In genomic region chr11:45348729-45349128, GRCh38 we compare ENCODE assay signal across 18 cellular contexts.
A peak's percentile ranks its signal among the peaks of the same experiment; 100 is the strongest.
DNase-seq lines count a peak whose midpoint lies in the region; ATAC-seq, FAIRE-seq and TF ChIP-seq lines count a peak whose summit lies in the region.
"Had no signal": no experiment of that assay in that cellular context is flagged by ENCODE, and none has a peak within 500 bp of the region (broad histone marks: within the 10 kb centered on the region; RNA-seq: fewer than 3 reads in every experiment).

No MANE protein-coding gene starts in this region.

- H3K36me3 ChIP-seq in cardiac muscle cell (no peaks in the 10 kb centered on the region), SK-N-MC (ENCODE audit: insufficient read depth, low read length) (no peaks in the 10 kb centered on the region), H1 (ENCODE audit: control insufficient read depth in 2 of 4, insufficient read depth in 4 of 4, low read length in 3 of 4) (no peaks in the 10 kb centered on the region), GM23338 (ENCODE audit: insufficient read depth) (no peaks in the 10 kb centered on the region)
- H3K36me3 ChIP-seq: BLaER1, HAP-1 had no signal

- intact Hi-C loops in cardiac septum (cut with DNase I), result no loop called here

- no peaks in the 10 kb centered on the region for H3K9me2 ChIP-seq in GM23338 (ENCODE audit: insufficient read depth)

- TF ChIP-seq CTCF in cardiac muscle cell (IDR thresholded peaks at IDR 0.05; ENCODE audit: low read depth, low read length), result no peak
- no peak for TF ChIP-seq CTCF in H1 (IDR thresholded peaks at IDR 0.05; ENCODE audit: control extremely low read depth in 1 of 3, insufficient read depth in 1 of 3, low read depth in 1 of 3, low read length in 3 of 3)
- no peak for TF ChIP-seq CTCF in GM23338 (conservative IDR thresholded peaks at IDR 0.05; ENCODE audit: low read depth in 2 of 2)

- H3K79me2 ChIP-seq in H1 (ENCODE audit: control insufficient read depth in 1 of 2, insufficient read depth in 2 of 2, low read length in 2 of 2), result no peaks in the 10 kb centered on the region
- H3K79me2 ChIP-seq in GM23338 (replicated peaks; ENCODE audit: insufficient read depth), result no peaks in the 10 kb centered on the region

- H3F3A ChIP-seq in GM23338 (replicated peaks; ENCODE audit: low read depth), result no peaks in the 10 kb centered on the region

- H3K23ac ChIP-seq in H1 (ENCODE audit: insufficient read length), result no peak overlapping the region

- no peak for TF ChIP-seq RAD21 in H1 (IDR thresholded peaks at IDR 0.05 in 1 of 2, conservative IDR thresholded peaks at IDR 0.05 in 1 of 2; ENCODE audit: low read depth in 2 of 2, low read length in 2 of 2)

- H3K27me3 ChIP-seq in cardiac muscle cell (no peaks in the 10 kb centered on the region), H1 (replicated peaks in 1 of 4; ENCODE audit: control insufficient read depth in 3 of 4, extremely low read depth in 1 of 4, insufficient read depth in 3 of 4, low read length in 3 of 4) (no peaks in the 10 kb centered on the region; a peak in 2 of 7 replicates), GM23338 (ENCODE audit: insufficient read depth) (no peaks in the 10 kb centered on the region)
- H3K27me3 ChIP-seq: BLaER1 had no signal

- H3K9me3 Mint-ChIP-seq in GM23338, result no peaks in the 10 kb centered on the region; the same call in 2 of the 3 replicates
- H3K9me3 Mint-ChIP-seq: CD8-positive, alpha-beta T cell; HFFc6 had no signal

- no peak for DNase-seq in cardiac muscle cell (ENCODE audit: low read depth in 1 of 2, low spot score in 1 of 2)
- DNase-seq in cardiac septum (ENCODE audit: low spot score), result no peak
- DNase-seq in SK-N-MC (ENCODE audit: low read depth, low spot score), result no peak
- DNase-seq in H1 (ENCODE audit: low read depth in 1 of 2, low spot score in 2 of 2), result peak in 1 of 2 experiments; percentile 20
- no peak for DNase-seq in GM23338 (ENCODE audit: low spot score)
- DNase-seq in AG08395 (ENCODE audit: low spot score), result no peak
- DNase-seq: Caco-2; CD4-positive, CD25-positive, alpha-beta regulatory T cell; CD8-positive, alpha-beta T cell; DMS153; DND-41; HFFc6 had no signal

- peaks cover 63% of the 10 kb centered on the region for H3K4me1 Mint-ChIP-seq in GM23338
- H3K4me1 Mint-ChIP-seq: B cell; CD4-positive, CD25-positive, alpha-beta regulatory T cell had no signal

- H2AK5ac ChIP-seq in H1 (ENCODE audit: low read depth, low read length), result no peak overlapping the region

- H3K9ac ChIP-seq in SK-N-MC (ENCODE audit: insufficient read length) (no peak overlapping the region), H1 (replicated peaks in 1 of 4; ENCODE audit: extremely low read depth in 1 of 4, low read depth in 3 of 4, low read length in 3 of 4) (no peak overlapping the region)
- H3K9ac ChIP-seq: BLaER1 had no signal

- POLR2A ChIA-PET in H1 (lab: Charles Lee; ENCODE audit: partially characterized antibody), result interaction anchor here (0.6 kb wide), 1 partner anchor 16 kb away, joined by 3 read pairs; no protein-coding TSS in a partner anchor

- no peak overlapping the region for H2BK12ac ChIP-seq in H1 (ENCODE audit: low read depth, low read length)

- H3K4me3 ChIP-seq in cardiac muscle cell (no peak overlapping the region), SK-N-MC (no peak overlapping the region), H1 (ENCODE audit: extremely low read depth in 1 of 4, insufficient read depth in 2 of 4, low read depth in 3 of 4, low read length in 4 of 4) (no peak overlapping the region), GM23338 (no peak overlapping the region)
- H3K4me3 ChIP-seq: BLaER1, HAP-1 had no signal

- 90% methylated on average over 1 of the region's 1 CpG; no CpG with 5 or more reads in 1 of the 2 experiments for WGBS in H1 (ENCODE audit: extremely low coverage in 1 of 2, insufficient coverage in 1 of 2, insufficient read length in 1 of 2, insufficient replicate concordance in 2 of 2, low coverage in 1 of 2, low lambda C conversion rate in 2 of 2, missing lambda C conversion rate in 1 of 2), 2 experiments

- H2BK5ac ChIP-seq in H1 (ENCODE audit: low read depth, low read length), result no peak overlapping the region; the same call in 1 of the 2 replicates

- no peaks in the 10 kb centered on the region for H3K36me3 Mint-ChIP-seq in GM23338 (ENCODE audit: low read depth)
- H3K36me3 Mint-ChIP-seq: CD8-positive, alpha-beta T cell had no signal

- no peak overlapping the region for H3K14ac ChIP-seq in H1 (ENCODE audit: insufficient read length)

- H3K27ac Mint-ChIP-seq in GM23338, result no peak overlapping the region
- H3K27ac Mint-ChIP-seq: B cell; CD4-positive, CD25-positive, alpha-beta regulatory T cell; CD8-positive, alpha-beta T cell; HFFc6 had no signal

- H3K79me1 ChIP-seq in H1 (ENCODE audit: low read depth, low read length), result no peaks in the 10 kb centered on the region

- H3K4me3 Mint-ChIP-seq in GM23338, result no peak overlapping the region
- H3K4me3 Mint-ChIP-seq: B cell; CD4-positive, CD25-positive, alpha-beta regulatory T cell; CD8-positive, alpha-beta T cell; HFFc6 had no signal

- no peak for FAIRE-seq in H1 (lab: Jason Lieb, UNC)
- FAIRE-seq: G401.6, GM12892 had no signal

- peak overlapping the region; percentile 83 for H2BK20ac ChIP-seq in H1 (ENCODE audit: low read length)

- H4K5ac ChIP-seq in H1 (ENCODE audit: insufficient read length, low read depth, low read length), result no peak overlapping the region

- no peak for TF ChIP-seq POLR2A in H1 (IDR thresholded peaks at IDR 0.05; ENCODE audit: control extremely low read depth in 1 of 2, low read depth in 2 of 2, low read length in 2 of 2)

- H4K91ac ChIP-seq in H1 (replicated peaks; ENCODE audit: insufficient read length, low read length), result no peak overlapping the region

- no peak overlapping the region for H3K56ac ChIP-seq in H1 (replicated peaks; ENCODE audit: insufficient read length, low read depth, low read length)

- no peak overlapping the region for H2BK120ac ChIP-seq in H1 (replicated peaks; ENCODE audit: low read depth, low read length)

- H3K27ac ChIP-seq in cardiac muscle cell (peak overlapping the region; percentile 95), SK-N-MC (peak overlapping the region; percentile 99), H1 (ENCODE audit: low read depth, low read length) (no peak overlapping the region), GM23338 (ENCODE audit: low read depth) (no peak overlapping the region)
- H3K27ac ChIP-seq: BLaER1, C4-2B had no signal

- H3K4ac ChIP-seq in H1 (replicated peaks; ENCODE audit: insufficient read length, low read depth, low read length), result no peak overlapping the region

- H4K20me1 ChIP-seq in H1 (replicated peaks in 1 of 2; ENCODE audit: control insufficient read depth in 1 of 2, insufficient read depth in 2 of 2, low read length in 2 of 2), result no peaks in the 10 kb centered on the region
- H4K20me1 ChIP-seq in GM23338 (replicated peaks; ENCODE audit: insufficient read depth), result no peaks in the 10 kb centered on the region
- H4K20me1 ChIP-seq: BLaER1 had no signal

- ATAC-seq in GM23338, result no peak
- ATAC-seq: CD8-positive, alpha-beta T cell had no signal

- H3K9me3 ChIP-seq in cardiac muscle cell (ENCODE audit: low read depth), result no peaks in the 10 kb centered on the region
- H3K9me3 ChIP-seq in SK-N-MC (ENCODE audit: low read depth, low read length), result no peaks in the 10 kb centered on the region
- no peaks in the 10 kb centered on the region for H3K9me3 ChIP-seq in H1 (ENCODE audit: insufficient read depth in 2 of 2, low read depth in 1 of 2, low read length in 1 of 2)
- H3K9me3 ChIP-seq: BLaER1, Caco-2, HAP-1 had no signal

- H2BK15ac ChIP-seq in H1 (ENCODE audit: low read length), result no peak overlapping the region

- no peaks in the 10 kb centered on the region; the same call in 1 of the 2 replicates for H3K23me2 ChIP-seq in H1 (ENCODE audit: low read depth, low read length)

- H3K18ac ChIP-seq in H1 (ENCODE audit: extremely low read depth, low read length), result no peak overlapping the region

- H3K27me3 Mint-ChIP-seq in GM23338 (ENCODE audit: insufficient read depth, low read depth, poor library complexity), result no peaks in the 10 kb centered on the region

- CTCF ChIA-PET in H1 (lab: Charles Lee; ENCODE audit: partially characterized antibody), result interaction anchor here (0.8 to 1.5 kb wide), 5 partner anchors 9 to 115 kb away, joined by 3 to 7 read pairs (median 3); no protein-coding TSS in a partner anchor

- H2AFZ ChIP-seq in H1 (ENCODE audit: low read length), result no peak overlapping the region
- no peak overlapping the region for H2AFZ ChIP-seq in GM23338

- no peak for TF ChIP-seq EP300 in H1 (IDR thresholded peaks at IDR 0.05; ENCODE audit: borderline replicate concordance in 1 of 2, low read depth in 2 of 2, low read length in 2 of 2)

- H4K8ac ChIP-seq in H1 (ENCODE audit: extremely low read depth, insufficient read depth, low read length), result no peak overlapping the region

- H3K4me2 ChIP-seq in H1 (ENCODE audit: insufficient read depth in 1 of 2, low read depth in 2 of 2, low read length in 2 of 2), result no peak overlapping the region
- H3K4me2 ChIP-seq in GM23338, result no peak overlapping the region
- H3K4me2 ChIP-seq: BLaER1 had no signal

- peaks cover 52% of the 10 kb centered on the region for H3K4me1 ChIP-seq in cardiac muscle cell (ENCODE audit: low read depth)
- H3K4me1 ChIP-seq in H1 (replicated peaks in 1 of 4; ENCODE audit: control insufficient read depth in 3 of 4, insufficient read depth in 4 of 4, low read length in 3 of 4), result peaks cover 0 to 15% (median 3%) of the 10 kb centered on the region in 4 experiments; a peak in 4 of 7 replicates
- peaks cover 33% of the 10 kb centered on the region for H3K4me1 ChIP-seq in GM23338 (ENCODE audit: insufficient read depth)
- H3K4me1 ChIP-seq: BLaER1, Caco-2 had no signal

TF ChIP-seq in H1, 55 proteins besides CTCF, POLR2A, EP300 and RAD21 (continues in another document):
- TF ChIP-seq RXRA (IDR thresholded peaks at IDR 0.05; ENCODE audit: insufficient read depth, low read depth, low read length), result no peak
- no peak for TF ChIP-seq TEAD4 (IDR thresholded peaks at IDR 0.05; ENCODE audit: low read depth, low read length)
- no peak for TF ChIP-seq HDAC6 (IDR thresholded peaks at IDR 0.05; ENCODE audit: low read depth, low read length)
- no peak for TF ChIP-seq RBBP5 (IDR thresholded peaks at IDR 0.05; ENCODE audit: borderline replicate concordance, low read depth, low read length)

TF ChIP-seq in GM23338, 12 proteins besides CTCF, POLR2A, EP300 and RAD21 (continues in another document):
- TF ChIP-seq ZNF331 (CRISPR knock-in tag; IDR thresholded peaks at IDR 0.05; ENCODE audit: low read depth) (no peak), JUNB (IDR thresholded peaks at IDR 0.05; ENCODE audit: unreplicated experiment) (no peak), NANOG (IDR thresholded peaks at IDR 0.05; ENCODE audit: borderline replicate concordance) (no peak), POLR2AphosphoS5 (IDR thresholded peaks at IDR 0.05; ENCODE audit: low read depth) (no peak), ZNF114 (CRISPR knock-in tag; IDR thresholded peaks at IDR 0.05) (no peak)

Comparison
In these comparisons a context has a peak if more than half of its experiments do, and no peak if none do; other contexts are left out.
1. H3K27ac ChIP-seq: peak in cardiac muscle cell (single experiment) and SK-N-MC (single experiment); none in H1 (single experiment) and GM23338 (single experiment).